In genomic region chr11:67806728-67807127, GRCh38 we compare ENCODE assay signal across 8 cellular contexts.
DNase-seq lines count a peak whose midpoint lies in the region; ATAC-seq and TF ChIP-seq lines count a peak whose summit lies in the region.
"Not testable (repeated sequence)": the region's sequence is repeated elsewhere in the genome, so short reads cannot be mapped to it uniquely, and the experiment has no call there.

No MANE protein-coding gene starts in this region.

- not testable (repeated sequence) for DNase-seq in CD4-positive, CD25-positive, alpha-beta regulatory T cell; NT2/D1 (ENCODE audit: low read depth, low spot score); activated CD4-positive, alpha-beta memory T cell treated with anti-CD3 and anti-CD28 coated beads for 36 hours; breast epithelium (ENCODE audit: low spot score in 2 of 2); right atrium auricular region (ENCODE audit: low spot score); natural killer cell treated with Interleukin-12 subunit alpha and Interleukin-12 subunit beta and Interleukin-15 and Interleukin-18, amount 100 ng/mL, for 72 hours (ENCODE audit: low spot score); suprapubic skin (ENCODE audit: low spot score in 2 of 2)

- H3K27me3 ChIP-seq in CD4-positive, CD25-positive, alpha-beta regulatory T cell (ENCODE audit: control insufficient read depth, insufficient read depth, low read length); HUES48 (ENCODE audit: control insufficient read depth, insufficient read depth, low read length); NT2/D1 (ENCODE audit: insufficient read depth, insufficient read length); breast epithelium; right atrium auricular region; suprapubic skin: not testable (repeated sequence)

- not testable (repeated sequence) for ATAC-seq in CD4-positive, CD25-positive, alpha-beta regulatory T cell (ENCODE audit: low read depth in 2 of 2); natural killer cell treated with Interleukin-12 subunit alpha and Interleukin-12 subunit beta and Interleukin-15 and Interleukin-18, amount 100 ng/mL, for 72 hours

- not testable (repeated sequence) for H3K9me3 Mint-ChIP-seq in CD4-positive, CD25-positive, alpha-beta regulatory T cell; activated CD4-positive, alpha-beta memory T cell treated with anti-CD3 and anti-CD28 coated beads for 36 hours; natural killer cell treated with Interleukin-12 subunit alpha and Interleukin-12 subunit beta and Interleukin-15 and Interleukin-18, amount 100 ng/mL, for 72 hours

- TF ChIP-seq EP300 in suprapubic skin (IDR thresholded peaks at IDR 0.05) = not testable (repeated sequence)

- not testable (repeated sequence) for H3K9ac ChIP-seq in HUES48 (ENCODE audit: low read depth, low read length)
- peak overlapping the region; percentile 72 for H3K9ac ChIP-seq in NT2/D1 (ENCODE audit: insufficient read length, low read depth)

- CTCF ChIA-PET in activated CD4-positive, alpha-beta memory T cell treated with anti-CD3 and anti-CD28 coated beads for 36 hours (lab: Charles Lee) = interaction anchor here (1.1 kb wide), 1 partner anchor 193 kb away, joined by 3 read pairs; no protein-coding TSS in a partner anchor

- not testable (repeated sequence) for TF ChIP-seq POLR2A in breast epithelium (IDR thresholded peaks at IDR 0.05); suprapubic skin (IDR thresholded peaks at IDR 0.05)

- intact Hi-C loops in activated CD4-positive, alpha-beta memory T cell treated with anti-CD3 and anti-CD28 coated beads for 36 hours (cut with micrococcal nuclease); breast epithelium (cut with DNase I; ENCODE audit: low total_unique reads): not testable (repeated sequence)

- not testable (repeated sequence) for H3K27ac ChIP-seq in CD4-positive, CD25-positive, alpha-beta regulatory T cell (ENCODE audit: insufficient read depth, low read length, poor library complexity, severe bottlenecking); right atrium auricular region; suprapubic skin
- peak overlapping the region; percentile 35 for H3K27ac ChIP-seq in HUES48 (ENCODE audit: low read depth, low read length)
- peak overlapping the region in 1 of 2 donors; percentile 90 for H3K27ac ChIP-seq in breast epithelium

- not testable (repeated sequence) for H3K9me3 ChIP-seq in CD4-positive, CD25-positive, alpha-beta regulatory T cell (ENCODE audit: control insufficient read depth in 2 of 2, low read length in 2 of 2); HUES48 (ENCODE audit: control insufficient read depth, insufficient read depth, low read length); NT2/D1 (ENCODE audit: insufficient read depth, low read length); breast epithelium; right atrium auricular region; suprapubic skin

- not testable (repeated sequence) for H3K4me3 ChIP-seq in CD4-positive, CD25-positive, alpha-beta regulatory T cell (ENCODE audit: low read depth, low read length)
- H3K4me3 ChIP-seq in HUES48 (ENCODE audit: low read depth, low read length) = peak overlapping the region; percentile 72
- peak overlapping the region; percentile 45 for H3K4me3 ChIP-seq in NT2/D1 (ENCODE audit: insufficient read length, low read depth)
- H3K4me3 ChIP-seq in breast epithelium = peak overlapping the region in 2 of 3 donors; percentile 67 to 71
- H3K4me3 ChIP-seq in right atrium auricular region = peak overlapping the region; percentile 51 to 81
- H3K4me3 ChIP-seq in suprapubic skin = peak overlapping the region; percentile 59

- not testable (repeated sequence) for H3K36me3 Mint-ChIP-seq in CD4-positive, CD25-positive, alpha-beta regulatory T cell; activated CD4-positive, alpha-beta memory T cell treated with anti-CD3 and anti-CD28 coated beads for 36 hours; natural killer cell treated with Interleukin-12 subunit alpha and Interleukin-12 subunit beta and Interleukin-15 and Interleukin-18, amount 100 ng/mL, for 72 hours

- TF ChIP-seq CTCF in breast epithelium (IDR thresholded peaks at IDR 0.05); right atrium auricular region (IDR thresholded peaks at IDR 0.05); suprapubic skin (IDR thresholded peaks at IDR 0.05): not testable (repeated sequence)

- H3K27ac Mint-ChIP-seq in CD4-positive, CD25-positive, alpha-beta regulatory T cell = peak overlapping the region; percentile 9 to 97 (median 80)
- H3K27ac Mint-ChIP-seq in activated CD4-positive, alpha-beta memory T cell treated with anti-CD3 and anti-CD28 coated beads for 36 hours; natural killer cell treated with Interleukin-12 subunit alpha and Interleukin-12 subunit beta and Interleukin-15 and Interleukin-18, amount 100 ng/mL, for 72 hours: not testable (repeated sequence)

- peaks cover 14% of the 10 kb centered on the region for H3K27me3 Mint-ChIP-seq in CD4-positive, CD25-positive, alpha-beta regulatory T cell
- H3K27me3 Mint-ChIP-seq in activated CD4-positive, alpha-beta memory T cell treated with anti-CD3 and anti-CD28 coated beads for 36 hours; natural killer cell treated with Interleukin-12 subunit alpha and Interleukin-12 subunit beta and Interleukin-15 and Interleukin-18, amount 100 ng/mL, for 72 hours: not testable (repeated sequence)

- H3K4me1 ChIP-seq in CD4-positive, CD25-positive, alpha-beta regulatory T cell (ENCODE audit: control insufficient read depth, insufficient read depth, low read length, poor library complexity, severe bottlenecking); HUES48 (ENCODE audit: control insufficient read depth, insufficient read depth, low read length); NT2/D1 (ENCODE audit: insufficient read depth, insufficient read length); breast epithelium; right atrium auricular region: not testable (repeated sequence)
- peaks cover 14% of the 10 kb centered on the region for H3K4me1 ChIP-seq in suprapubic skin

- not testable (repeated sequence) for H3K36me3 ChIP-seq in CD4-positive, CD25-positive, alpha-beta regulatory T cell (ENCODE audit: control insufficient read depth, insufficient read depth, low read length); HUES48 (ENCODE audit: control insufficient read depth, insufficient read depth, low read length); NT2/D1 (ENCODE audit: insufficient read depth, insufficient read length, low read length); breast epithelium; right atrium auricular region; suprapubic skin

- POLR2A ChIA-PET in activated CD4-positive, alpha-beta memory T cell treated with anti-CD3 and anti-CD28 coated beads for 36 hours (lab: Charles Lee) = not testable (repeated sequence)

- peak overlapping the region; percentile 93 to 98 (median 96) for H3K4me3 Mint-ChIP-seq in CD4-positive, CD25-positive, alpha-beta regulatory T cell
- H3K4me3 Mint-ChIP-seq in activated CD4-positive, alpha-beta memory T cell treated with anti-CD3 and anti-CD28 coated beads for 36 hours = peak overlapping the region; percentile 88
- H3K4me3 Mint-ChIP-seq in natural killer cell treated with Interleukin-12 subunit alpha and Interleukin-12 subunit beta and Interleukin-15 and Interleukin-18, amount 100 ng/mL, for 72 hours = peak overlapping the region; percentile 84

- peaks cover 0 to 14% (median 10%) of the 10 kb centered on the region in 4 donors for H3K4me1 Mint-ChIP-seq in CD4-positive, CD25-positive, alpha-beta regulatory T cell
- peaks cover 22% of the 10 kb centered on the region for H3K4me1 Mint-ChIP-seq in activated CD4-positive, alpha-beta memory T cell treated with anti-CD3 and anti-CD28 coated beads for 36 hours (ENCODE audit: low read depth)
- H3K4me1 Mint-ChIP-seq in natural killer cell treated with Interleukin-12 subunit alpha and Interleukin-12 subunit beta and Interleukin-15 and Interleukin-18, amount 100 ng/mL, for 72 hours (ENCODE audit: low read depth in 2 of 2) = peaks cover 0 to 11% of the 10 kb centered on the region in 2 donors

- 25% methylated on average over 5 of the region's 6 CpGs for WGBS in suprapubic skin
